ENCODE assay signal across 13 cellular contexts in genomic region chr21:34580181-34580700, GRCh38. TPM values are rescaled to one million over a fixed set of nuclear protein-coding genes. Genes with fewer than 3 reads are reported as not detected.
DNase-seq lines count a peak whose midpoint lies in the region; ATAC-seq and TF ChIP-seq lines count a peak whose summit lies in the region.
"Had no signal": no experiment of that assay in that cellular context is flagged by ENCODE, and none has a peak within 500 bp of the region (broad histone marks: within the 10 kb centered on the region; RNA-seq: fewer than 3 reads in every experiment).

No MANE protein-coding gene starts in this region.

- peaks cover 19 to 20% of the 10 kb centered on the region in 2 donors for H3K36me3 Mint-ChIP-seq in CD14-positive monocyte
- no peaks in the 10 kb centered on the region for H3K36me3 Mint-ChIP-seq in WTC11

- CTCF ChIA-PET in mammary epithelial cell (lab: Charles Lee; ENCODE audit: low non-redundant PET) (no interaction called here), WTC11 (lab: Charles Lee) (interaction anchor here (2.0 to 7.7 kb wide), 2 partner anchors 36 to 71 kb away, joined by 8 to 82 read pairs; no protein-coding TSS in a partner anchor)

- H3K4me3 ChIP-seq in mammary epithelial cell (replicated peaks in 1 of 3; ENCODE audit: insufficient read depth in 1 of 3, low read depth in 2 of 3, low read length in 3 of 3) (no peak overlapping the region), breast epithelium (no peak overlapping the region), esophagus squamous epithelium (no peak overlapping the region), lung (no peak overlapping the region), upper lobe of right lung (no peak overlapping the region), Karpas-422 (ENCODE audit: low read length) (no peak overlapping the region)

- H3K27me3 Mint-ChIP-seq in CD14-positive monocyte (ENCODE audit: low read depth in 3 of 3) = peaks cover 0 to 1% (median 0%) of the 10 kb centered on the region in 3 donors
- H3K27me3 Mint-ChIP-seq in WTC11 (ENCODE audit: low read depth) = no peaks in the 10 kb centered on the region
- H3K27me3 Mint-ChIP-seq: naive thymus-derived CD4-positive, alpha-beta T cell; T-cell had no signal

- H3K27me3 ChIP-seq in mammary epithelial cell (ENCODE audit: insufficient read depth, low read length) (no peaks in the 10 kb centered on the region), breast epithelium (no peaks in the 10 kb centered on the region), esophagus squamous epithelium (no peaks in the 10 kb centered on the region), lung (ENCODE audit: control insufficient read depth, insufficient read depth) (no peaks in the 10 kb centered on the region), upper lobe of right lung (no peaks in the 10 kb centered on the region), Karpas-422 (ENCODE audit: low read length) (no peaks in the 10 kb centered on the region)

- TSS peak; percentile 62 for BruUV-seq in mammary epithelial cell (replicated peaks; lab: Mats Ljungman, UMichigan)

- H3K9ac ChIP-seq in mammary epithelial cell (ENCODE audit: insufficient read depth, low read length) (no peak overlapping the region), Karpas-422 (ENCODE audit: low read length) (no peak overlapping the region)

- WGBS in mammary epithelial cell (ENCODE audit: low coverage, missing lambda C conversion rate) = 19% methylated on average over 9 of the region's 9 CpGs
- 51% methylated on average over 6 to 9 of the region's 9 CpGs for WGBS in esophagus squamous epithelium, 2 donors
- 79 to 84% methylated on average over 9 of the region's 9 CpGs for WGBS in lung, 2 donors

- no peaks in the 10 kb centered on the region for H3K36me3 ChIP-seq in mammary epithelial cell (ENCODE audit: insufficient read depth, low read length)
- H3K36me3 ChIP-seq in breast epithelium = no peaks in the 10 kb centered on the region
- H3K36me3 ChIP-seq in esophagus squamous epithelium = no peaks in the 10 kb centered on the region
- no peaks in the 10 kb centered on the region for H3K36me3 ChIP-seq in lung (ENCODE audit: control insufficient read depth in 2 of 2, insufficient read depth in 2 of 2, low read length in 2 of 2)
- no peaks in the 10 kb centered on the region for H3K36me3 ChIP-seq in upper lobe of right lung
- no peaks in the 10 kb centered on the region for H3K36me3 ChIP-seq in Karpas-422 (ENCODE audit: insufficient read depth, low read length)

- H3K27ac ChIP-seq in mammary epithelial cell (ENCODE audit: insufficient read depth, low read depth, low read length) = peak overlapping the region; percentile 32
- no peak overlapping the region for H3K27ac ChIP-seq in breast epithelium
- H3K27ac ChIP-seq in esophagus squamous epithelium = peak overlapping the region; percentile 64 to 79 (median 74)
- peak overlapping the region; percentile 51 to 97 for H3K27ac ChIP-seq in lung (ENCODE audit: low read depth in 1 of 2, low read length in 1 of 2)
- peak overlapping the region; percentile 0 for H3K27ac ChIP-seq in upper lobe of right lung
- no peak overlapping the region for H3K27ac ChIP-seq in Karpas-422 (ENCODE audit: low read length)

- H4K20me1 ChIP-seq in mammary epithelial cell (ENCODE audit: insufficient read depth, low read length) (no peaks in the 10 kb centered on the region), Karpas-422 (ENCODE audit: insufficient read depth, low read depth, low read length) (peaks cover 4% of the 10 kb centered on the region; the same call in 1 of the 2 replicates)

- H3K9me2 ChIP-seq in Karpas-422 (replicated peaks; ENCODE audit: insufficient read depth, low read length) = no peaks in the 10 kb centered on the region

- POLR2A ChIA-PET in WTC11 (lab: Charles Lee) = no interaction called here

- H3K27ac Mint-ChIP-seq in CD14-positive monocyte (peak overlapping the region in 3 of 7 donors; percentile 9 to 33 (median 30)), WTC11 (no peak overlapping the region)
- H3K27ac Mint-ChIP-seq: naive thymus-derived CD4-positive, alpha-beta T cell; T-cell had no signal

- TF ChIP-seq CTCF in mammary epithelial cell (conservative IDR thresholded peaks at IDR 0.05 in 1 of 2, IDR thresholded peaks at IDR 0.05 in 1 of 2; ENCODE audit: extremely low read depth in 1 of 2, insufficient read depth in 1 of 2, low read depth in 1 of 2, low read length in 2 of 2) (no peak), breast epithelium (IDR thresholded peaks at IDR 0.05) (no peak), esophagus squamous epithelium (IDR thresholded peaks at IDR 0.05) (no peak), lung (IDR thresholded peaks at IDR 0.05; ENCODE audit: control extremely low read depth, extremely low read depth) (no peak), upper lobe of right lung (IDR thresholded peaks at IDR 0.05) (no peak), CD14-positive monocyte (IDR thresholded peaks at IDR 0.05) (no peak), WTC11 (IDR thresholded peaks at IDR 0.05) (no peak)

- H3K9me3 ChIP-seq in mammary epithelial cell (replicated peaks; ENCODE audit: insufficient read depth, low read length) (no peaks in the 10 kb centered on the region), breast epithelium (no peaks in the 10 kb centered on the region), esophagus squamous epithelium (no peaks in the 10 kb centered on the region), lung (ENCODE audit: control insufficient read depth in 2 of 2, insufficient read depth in 1 of 2, low read length in 1 of 2) (no peaks in the 10 kb centered on the region), upper lobe of right lung (no peaks in the 10 kb centered on the region), Karpas-422 (ENCODE audit: low read length) (no peaks in the 10 kb centered on the region)

- peaks cover 0 to 1% (median 0%) of the 10 kb centered on the region in 7 donors for H3K9me3 Mint-ChIP-seq in CD14-positive monocyte
- H3K9me3 Mint-ChIP-seq in WTC11 = no peaks in the 10 kb centered on the region
- H3K9me3 Mint-ChIP-seq: naive thymus-derived CD4-positive, alpha-beta T cell; T-cell had no signal

- intact Hi-C loops in mammary epithelial cell (cut with micrococcal nuclease) (loop anchor here (2.0 kb wide), 1 partner anchor 35 kb away; no protein-coding TSS in a partner anchor), breast epithelium (cut with DNase I; ENCODE audit: low total_unique reads) (no loop called here), esophagus squamous epithelium (cut with DNase I) (no loop called here), upper lobe of right lung (cut with DNase I) (no loop called here), CD14-positive monocyte (cut with micrococcal nuclease) (no loop called here)

- ATAC-seq in lung (ENCODE audit: insufficient read depth, low FRiP score) (no peak), upper lobe of right lung (no peak), WTC11 (no peak)
- ATAC-seq: T-cell had no signal

- H3K4me3 Mint-ChIP-seq in CD14-positive monocyte (no peak overlapping the region), WTC11 (no peak overlapping the region)
- H3K4me3 Mint-ChIP-seq: naive thymus-derived CD4-positive, alpha-beta T cell; T-cell had no signal

- TF ChIP-seq POLR2A in breast epithelium (IDR thresholded peaks at IDR 0.05) = no peak
- TF ChIP-seq POLR2A in esophagus squamous epithelium (IDR thresholded peaks at IDR 0.05) = no peak

- in situ Hi-C loops in mammary epithelial cell (cut with MboI; ENCODE audit: low sequenced_read_pairs in 2 of 2) = no loop called here

- DNase-seq in mammary epithelial cell = peak; percentile 46
- DNase-seq in breast epithelium (ENCODE audit: low spot score in 2 of 2) = no peak
- DNase-seq in esophagus squamous epithelium (lab: John Stamatoyannopoulos, UW) = no peak
- no peak for DNase-seq in lung (ENCODE audit: low spot score)
- DNase-seq in upper lobe of right lung = no peak
- DNase-seq in CD14-positive monocyte (ENCODE audit: low spot score) = no peak
- no peak for DNase-seq in WTC11 (ENCODE audit: low spot score)
- no peak for DNase-seq in Karpas-422
- DNase-seq: DMS 273 treated with DMSO at 0.1 percent for 48 hours; naive thymus-derived CD4-positive, alpha-beta T cell; NCI-H2107; OCI-M1; T-cell had no signal

- H3K4me1 ChIP-seq in mammary epithelial cell (ENCODE audit: insufficient read depth, low read length) (peaks cover 53% of the 10 kb centered on the region), breast epithelium (peaks cover 0 to 3% of the 10 kb centered on the region in 2 donors), esophagus squamous epithelium (peaks cover 11 to 65% (median 42%) of the 10 kb centered on the region in 3 donors), lung (ENCODE audit: control insufficient read depth in 2 of 2, insufficient read depth in 2 of 2, low read length in 2 of 2) (peaks cover 14 to 23% of the 10 kb centered on the region in 2 donors), upper lobe of right lung (peaks cover 17% of the 10 kb centered on the region), Karpas-422 (ENCODE audit: low read length) (no peaks in the 10 kb centered on the region)

- peak overlapping the region; percentile 7 for H3K4me2 ChIP-seq in mammary epithelial cell (ENCODE audit: insufficient read depth, low read depth, low read length)
- H3K4me2 ChIP-seq in Karpas-422 (ENCODE audit: low read depth, low read length, poor library complexity, severe bottlenecking) = no peak overlapping the region

- H3K79me2 ChIP-seq in mammary epithelial cell (ENCODE audit: insufficient read depth, low read length) (no peaks in the 10 kb centered on the region), Karpas-422 (ENCODE audit: low read length) (no peaks in the 10 kb centered on the region)

- H3K4me1 Mint-ChIP-seq in CD14-positive monocyte (peaks cover 19% of the 10 kb centered on the region), WTC11 (peaks cover 10% of the 10 kb centered on the region; the same call in 1 of the 2 replicates)

- H2AFZ ChIP-seq in mammary epithelial cell (ENCODE audit: low read depth, low read length) (peak overlapping the region; percentile 54), Karpas-422 (ENCODE audit: low read length) (no peak overlapping the region)

- dilution Hi-C loops in mammary epithelial cell (cut with HindIII; ENCODE audit: low sequenced_read_pairs) = no loop called here

TF ChIP-seq in WTC11, 78 proteins besides CTCF, POLR2A, EP300 and RAD21 (continues in another document):
- TF ChIP-seq NFATC4 (CRISPR knock-in tag; IDR thresholded peaks at IDR 0.05) = no peak

RNA-seq across cellular contexts. Expression of gene RCAN1, which starts 34.7 kb away (rescaled TPM):
- total RNA-seq in mammary epithelial cell (10 to 100 TPM; 28.8 to 60.7 TPM), breast epithelium (10 to 100 TPM; 30.1 to 73.0 (median 47.9) TPM), esophagus squamous epithelium (10 to 100 TPM; 12.4 to 21.0 (median 17.0) TPM), lung (10 to 100 TPM; 29.3 to 32.8 TPM), upper lobe of right lung (26.9 TPM), WTC11 (2021) (5.4 to 5.9 TPM (median 5.6 TPM) in 3 replicates)
- polyA plus RNA-seq in mammary epithelial cell (8.5 TPM), lung (10 to 100 TPM; 12.2 to 30.3 TPM), CD14-positive monocyte (10 to 100 TPM; 15.1 to 17.5 TPM)
- polyA minus RNA-seq in mammary epithelial cell = 5.5 TPM
- 2.5 and 3.4 TPM in 2 replicates for total RNA-seq in Karpas-422 (2014; rRNA removed; shearing (Covaris generic); ENCODE audit: low replicate concordance)

Comparison
In these comparisons a context has a peak if more than half of its experiments do, and no peak if none do; other contexts are left out.
1. H3K27ac ChIP-seq: peak in mammary epithelial cell (single experiment), esophagus squamous epithelium (4 of 4), lung (2 of 2) and upper lobe of right lung (single experiment); none in breast epithelium (0 of 2) and Karpas-422 (single experiment).